1 cellular context compared by ENCODE assay signal in the genomic region with DNA sequence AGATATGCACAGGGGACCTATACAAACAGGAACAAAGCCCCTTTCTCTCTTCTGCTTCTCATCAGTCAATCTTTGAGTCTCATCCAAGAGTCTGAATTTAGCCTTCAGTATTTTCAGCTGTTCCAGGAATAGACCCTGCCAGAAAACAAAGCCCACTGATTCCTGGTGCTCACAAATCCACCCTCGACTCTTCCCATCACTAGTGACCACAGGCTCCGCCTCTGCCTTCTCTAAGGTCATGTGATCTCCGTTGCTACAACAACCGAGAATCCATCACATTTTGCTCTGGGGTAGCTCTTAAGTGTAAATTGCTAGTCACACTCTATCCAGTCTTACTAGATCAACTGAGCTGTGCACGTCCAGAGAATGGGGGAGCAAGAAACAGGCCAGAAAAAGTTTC.
TF ChIP-seq lines count a peak whose summit lies in the region.

No MANE protein-coding gene starts in this region.

TF ChIP-seq in H1, 55 proteins besides CTCF, POLR2A, EP300 and RAD21:
- TF ChIP-seq, protein P1, sequence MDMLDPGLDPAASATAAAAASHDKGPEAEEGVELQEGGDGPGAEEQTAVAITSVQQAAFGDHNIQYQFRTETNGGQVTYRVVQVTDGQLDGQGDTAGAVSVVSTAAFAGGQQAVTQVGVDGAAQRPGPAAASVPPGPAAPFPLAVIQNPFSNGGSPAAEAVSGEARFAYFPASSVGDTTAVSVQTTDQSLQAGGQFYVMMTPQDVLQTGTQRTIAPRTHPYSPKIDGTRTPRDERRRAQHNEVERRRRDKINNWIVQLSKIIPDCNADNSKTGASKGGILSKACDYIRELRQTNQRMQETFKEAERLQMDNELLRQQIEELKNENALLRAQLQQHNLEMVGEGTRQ (IDR thresholded peaks at IDR 0.05; ENCODE audit: low read length), result peak; percentile 65
- no peak for TF ChIP-seq TAF1 (IDR thresholded peaks at IDR 0.05; ENCODE audit: low read depth, low read length)
